23 cellular contexts compared by ENCODE assay signal in genomic region chr10:2351566-2351965, GRCh38.
"Had no signal": no experiment of that assay in that cellular context is flagged by ENCODE, and none has a peak within 500 bp of the region (broad histone marks: within the 10 kb centered on the region; RNA-seq: fewer than 3 reads in every experiment).

No MANE protein-coding gene starts in this region.

- FAIRE-seq: endothelial cell of umbilical vein, keratinocyte had no signal

- H3K27ac ChIP-seq: colonic mucosa, foreskin keratinocyte, left ventricle myocardium inferior, lower lobe of right lung, parathyroid adenoma, prostate gland, sigmoid colon, skin epidermis, testis, transverse colon had no signal

- H3K4me3 ChIP-seq: colonic mucosa, left ventricle myocardium inferior, lower lobe of right lung, prostate gland, sigmoid colon, skin epidermis, testis, transverse colon had no signal

- H3K36me3 ChIP-seq: colonic mucosa, left ventricle myocardium inferior, lower lobe of right lung, prostate gland, sigmoid colon, transverse colon had no signal

- H3K9ac ChIP-seq: parathyroid adenoma had no signal

- H3K9me3 ChIP-seq: colonic mucosa, left ventricle myocardium inferior, lower lobe of right lung, prostate gland, sigmoid colon, testis, transverse colon had no signal

- H3K79me2 ChIP-seq: parathyroid adenoma had no signal

- H3K4me1 ChIP-seq: colonic mucosa, foreskin keratinocyte, left ventricle myocardium inferior, lower lobe of right lung, parathyroid adenoma, prostate gland, sigmoid colon, testis, transverse colon had no signal

- ATAC-seq: foreskin keratinocyte; left cardiac atrium; lower lobe of right lung; natural killer cell treated with Interleukin-12 subunit alpha and Interleukin-12 subunit beta and Interleukin-15 and Interleukin-18, amount 100 ng/mL, for 72 hours; stimulated activated naive B cell treated with anti-CD40 and anti-IgM and Interleukin-4, amounts not matched to agents 10 μg/mL and 1 μg/mL and 100 μg/mL, for 72 hours; stimulated activated naive CD8-positive, alpha-beta T cell treated with anti-CD3 and anti-CD28 coated beads, Interleukin-15, amount 100 ng/mL, for 72 hours had no signal

- DNase-seq: colonic mucosa; effector CD4-positive, alpha-beta T cell; endodermal cell; erythroblast; foreskin keratinocyte; immature natural killer cell; left cardiac atrium; left ventricle myocardium inferior; lower lobe of right lung; occipital lobe; sigmoid colon; stimulated activated CD4-positive, alpha-beta T cell treated with anti-CD3 and anti-CD28 coated beads, Interleukin-2, amount 100 ng/mL, for 24 hours; stimulated activated CD4-positive, alpha-beta T cell treated with anti-CD3 and anti-CD28 coated beads, Interleukin-4, amount 100 ng/mL, for 4 hours; stimulated activated naive B cell treated with anti-CD40 and anti-IgM and Interleukin-4, amounts not matched to agents 10 μg/mL and 1 μg/mL and 100 μg/mL, for 72 hours; stimulated activated naive CD8-positive, alpha-beta T cell treated with anti-CD3 and anti-CD28 coated beads, Interleukin-15, amount 100 ng/mL, for 72 hours; testis; transverse colon had no signal

- H3K27me3 ChIP-seq: colonic mucosa, foreskin keratinocyte, sigmoid colon, testis, transverse colon had no signal

- H2AFZ ChIP-seq: parathyroid adenoma had no signal
